In the genomic region with DNA sequence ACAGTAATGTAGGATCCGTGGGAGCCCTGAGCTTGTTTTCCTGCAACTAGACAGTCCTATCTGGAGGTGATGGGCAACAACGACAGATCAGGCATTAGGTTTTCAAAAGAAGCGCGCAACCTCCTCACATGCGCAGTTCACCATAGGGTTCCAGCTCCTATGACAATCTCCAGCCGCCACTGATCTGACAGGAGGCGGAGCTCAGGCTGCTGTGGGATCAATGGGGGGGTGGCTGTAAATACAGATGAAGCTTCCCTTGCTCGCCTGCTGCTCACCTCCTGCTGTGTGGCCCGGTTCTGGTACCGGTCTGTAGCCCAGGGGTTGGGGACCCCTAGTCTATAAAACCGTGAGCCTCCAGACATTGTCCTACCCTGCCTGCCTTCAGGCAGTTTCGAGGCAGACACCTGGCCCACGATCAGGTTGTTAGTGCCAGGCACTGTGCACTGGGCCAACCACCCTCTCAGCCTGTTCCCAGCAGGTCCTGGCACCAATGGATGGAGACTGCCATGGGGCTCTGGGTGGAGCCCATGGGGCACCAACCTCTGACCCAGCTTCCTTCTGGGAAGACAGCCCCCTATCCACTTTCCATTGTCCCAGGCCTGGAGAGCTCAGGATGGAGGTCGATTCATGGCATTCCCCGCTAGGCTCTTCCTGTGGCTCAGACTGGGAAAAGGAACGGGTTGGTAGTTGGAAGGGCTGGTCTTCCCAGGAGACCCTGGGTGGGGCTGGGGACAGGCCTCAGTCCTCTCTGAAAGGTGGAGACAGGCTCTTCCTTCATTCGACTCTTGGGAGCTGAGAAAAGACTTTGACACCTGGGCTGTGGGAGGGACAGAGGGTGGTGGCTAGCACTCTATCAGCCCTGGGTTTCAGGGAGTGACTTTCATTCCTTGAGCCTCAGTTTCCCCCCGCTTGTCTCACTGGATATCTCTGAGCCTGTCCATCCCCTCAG, we compare ENCODE assay signal across 1 cellular context.
TF ChIP-seq lines count a peak whose summit lies in the region.

No MANE protein-coding gene starts in this region.

TF ChIP-seq in K562, 482 proteins besides CTCF, POLR2A, EP300 and RAD21 (continued from another document and continues in another):
- TF ChIP-seq, protein P1, sequence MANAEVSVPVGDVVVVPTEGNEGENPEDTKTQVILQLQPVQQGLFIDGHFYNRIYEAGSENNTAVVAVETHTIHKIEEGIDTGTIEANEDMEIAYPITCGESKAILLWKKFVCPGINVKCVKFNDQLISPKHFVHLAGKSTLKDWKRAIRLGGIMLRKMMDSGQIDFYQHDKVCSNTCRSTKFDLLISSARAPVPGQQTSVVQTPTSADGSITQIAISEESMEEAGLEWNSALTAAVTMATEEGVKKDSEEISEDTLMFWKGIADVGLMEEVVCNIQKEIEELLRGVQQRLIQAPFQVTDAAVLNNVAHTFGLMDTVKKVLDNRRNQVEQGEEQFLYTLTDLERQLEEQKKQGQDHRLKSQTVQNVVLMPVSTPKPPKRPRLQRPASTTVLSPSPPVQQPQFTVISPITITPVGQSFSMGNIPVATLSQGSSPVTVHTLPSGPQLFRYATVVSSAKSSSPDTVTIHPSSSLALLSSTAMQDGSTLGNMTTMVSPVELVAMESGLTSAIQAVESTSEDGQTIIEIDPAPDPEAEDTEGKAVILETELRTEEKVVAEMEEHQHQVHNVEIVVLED (CRISPR knock-in tag; IDR thresholded peaks at IDR 0.05) = no peak
- TF ChIP-seq ZBTB7A (IDR thresholded peaks at IDR 0.05; ENCODE audit: borderline replicate concordance, control insufficient read depth, low read depth, low read length) (no peak), CREB1 (IDR thresholded peaks at IDR 0.05) (0 out of 2 replicates have a peak, but pooled peaks have one; percentile 17), CREB1 (CRISPR knock-in tag; IDR thresholded peaks at IDR 0.05) (peak; percentile 32; the same call in 1 of the 2 replicates), GTF2A2 (tag; IDR thresholded peaks at IDR 0.05) (no peak), SAP30 (IDR thresholded peaks at IDR 0.05; ENCODE audit: borderline replicate concordance, insufficient read depth, low read depth, low read length, poor library complexity, severe bottlenecking) (peak; percentile 71), ZFP30 (CRISPR knock-in tag; IDR thresholded peaks at IDR 0.05; ENCODE audit: borderline replicate concordance) (no peak), EZH2 (IDR thresholded peaks at IDR 0.05; ENCODE audit: borderline replicate concordance, low read depth, low read length) (no peak), TFAP4 (CRISPR knock-in tag; IDR thresholded peaks at IDR 0.05; ENCODE audit: borderline replicate concordance) (peak; percentile 7; the same call in 1 of the 2 replicates), CEBPZ (IDR thresholded peaks at IDR 0.05; ENCODE audit: borderline replicate concordance, low read depth, low read length) (no peak), CAMTA2 (CRISPR knock-in tag; conservative IDR thresholded peaks at IDR 0.05) (no peak), CXXC5 (CRISPR knock-in tag; IDR thresholded peaks at IDR 0.05) (no peak; the same call in 1 of the 2 replicates), TBP (optimal IDR thresholded peaks at IDR 0.05; ENCODE audit: low read depth, low read length) (no peak), SPI1 (IDR thresholded peaks at IDR 0.05; ENCODE audit: borderline replicate concordance, low read depth, low read length) (no peak), PHB (CRISPR knock-in tag; IDR thresholded peaks at IDR 0.05) (no peak), MAFF (IDR thresholded peaks at IDR 0.05; ENCODE audit: low read length) (no peak), HDAC8 (tag; IDR thresholded peaks at IDR 0.05) (no peak), MEIS2 (IDR thresholded peaks at IDR 0.05; ENCODE audit: partially characterized antibody) (peak; percentile 87), PTTG1 (tag; IDR thresholded peaks at IDR 0.05; ENCODE audit: low read depth) (no peak), ZNF143 (CRISPR knock-in tag; IDR thresholded peaks at IDR 0.05) (no peak), PRMT5 (CRISPR knock-in tag; IDR thresholded peaks at IDR 0.05) (no peak), ESRRB (CRISPR knock-in tag; IDR thresholded peaks at IDR 0.05; ENCODE audit: borderline replicate concordance) (no peak), SUPT5H (IDR thresholded peaks at IDR 0.05) (peak; percentile 38; the same call in 1 of the 2 replicates), ZNF583 (CRISPR knock-in tag; IDR thresholded peaks at IDR 0.05) (no peak), KDM2B (CRISPR knock-in tag; IDR thresholded peaks at IDR 0.05) (no peak), PHTF2 (CRISPR knock-in tag; IDR thresholded peaks at IDR 0.05) (no peak)
- TF ChIP-seq, protein P2, sequence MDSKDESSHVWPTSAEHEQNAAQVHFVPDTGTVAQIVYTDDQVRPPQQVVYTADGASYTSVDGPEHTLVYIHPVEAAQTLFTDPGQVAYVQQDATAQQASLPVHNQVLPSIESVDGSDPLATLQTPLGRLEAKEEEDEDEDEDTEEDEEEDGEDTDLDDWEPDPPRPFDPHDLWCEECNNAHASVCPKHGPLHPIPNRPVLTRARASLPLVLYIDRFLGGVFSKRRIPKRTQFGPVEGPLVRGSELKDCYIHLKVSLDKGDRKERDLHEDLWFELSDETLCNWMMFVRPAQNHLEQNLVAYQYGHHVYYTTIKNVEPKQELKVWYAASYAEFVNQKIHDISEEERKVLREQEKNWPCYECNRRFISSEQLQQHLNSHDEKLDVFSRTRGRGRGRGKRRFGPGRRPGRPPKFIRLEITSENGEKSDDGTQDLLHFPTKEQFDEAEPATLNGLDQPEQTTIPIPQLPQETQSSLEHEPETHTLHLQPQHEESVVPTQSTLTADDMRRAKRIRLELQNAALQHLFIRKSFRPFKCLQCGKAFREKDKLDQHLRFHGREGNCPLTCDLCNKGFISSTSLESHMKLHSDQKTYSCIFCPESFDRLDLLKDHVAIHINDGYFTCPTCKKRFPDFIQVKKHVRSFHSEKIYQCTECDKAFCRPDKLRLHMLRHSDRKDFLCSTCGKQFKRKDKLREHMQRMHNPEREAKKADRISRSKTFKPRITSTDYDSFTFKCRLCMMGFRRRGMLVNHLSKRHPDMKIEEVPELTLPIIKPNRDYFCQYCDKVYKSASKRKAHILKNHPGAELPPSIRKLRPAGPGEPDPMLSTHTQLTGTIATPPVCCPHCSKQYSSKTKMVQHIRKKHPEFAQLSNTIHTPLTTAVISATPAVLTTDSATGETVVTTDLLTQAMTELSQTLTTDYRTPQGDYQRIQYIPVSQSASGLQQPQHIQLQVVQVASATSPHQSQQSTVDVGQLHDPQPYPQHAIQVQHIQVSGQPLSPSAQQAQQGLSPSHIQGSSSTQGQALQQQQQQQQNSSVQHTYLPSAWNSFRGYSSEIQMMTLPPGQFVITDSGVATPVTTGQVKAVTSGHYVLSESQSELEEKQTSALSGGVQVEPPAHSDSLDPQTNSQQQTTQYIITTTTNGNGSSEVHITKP (IDR thresholded peaks at IDR 0.05; ENCODE audit: partially characterized antibody) = peak; percentile 16
- TF ChIP-seq, protein P3, sequence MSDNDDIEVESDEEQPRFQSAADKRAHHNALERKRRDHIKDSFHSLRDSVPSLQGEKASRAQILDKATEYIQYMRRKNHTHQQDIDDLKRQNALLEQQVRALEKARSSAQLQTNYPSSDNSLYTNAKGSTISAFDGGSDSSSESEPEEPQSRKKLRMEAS (CRISPR knock-in tag; IDR thresholded peaks at IDR 0.05) = no peak
- TF ChIP-seq, protein P4, sequence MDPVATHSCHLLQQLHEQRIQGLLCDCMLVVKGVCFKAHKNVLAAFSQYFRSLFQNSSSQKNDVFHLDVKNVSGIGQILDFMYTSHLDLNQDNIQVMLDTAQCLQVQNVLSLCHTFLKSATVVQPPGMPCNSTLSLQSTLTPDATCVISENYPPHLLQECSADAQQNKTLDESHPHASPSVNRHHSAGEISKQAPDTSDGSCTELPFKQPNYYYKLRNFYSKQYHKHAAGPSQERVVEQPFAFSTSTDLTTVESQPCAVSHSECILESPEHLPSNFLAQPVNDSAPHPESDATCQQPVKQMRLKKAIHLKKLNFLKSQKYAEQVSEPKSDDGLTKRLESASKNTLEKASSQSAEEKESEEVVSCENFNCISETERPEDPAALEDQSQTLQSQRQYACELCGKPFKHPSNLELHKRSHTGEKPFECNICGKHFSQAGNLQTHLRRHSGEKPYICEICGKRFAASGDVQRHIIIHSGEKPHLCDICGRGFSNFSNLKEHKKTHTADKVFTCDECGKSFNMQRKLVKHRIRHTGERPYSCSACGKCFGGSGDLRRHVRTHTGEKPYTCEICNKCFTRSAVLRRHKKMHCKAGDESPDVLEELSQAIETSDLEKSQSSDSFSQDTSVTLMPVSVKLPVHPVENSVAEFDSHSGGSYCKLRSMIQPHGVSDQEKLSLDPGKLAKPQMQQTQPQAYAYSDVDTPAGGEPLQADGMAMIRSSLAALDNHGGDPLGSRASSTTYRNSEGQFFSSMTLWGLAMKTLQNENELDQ (CRISPR knock-in tag; IDR thresholded peaks at IDR 0.05; ENCODE audit: borderline replicate concordance) = no peak
- TF ChIP-seq, protein P5, sequence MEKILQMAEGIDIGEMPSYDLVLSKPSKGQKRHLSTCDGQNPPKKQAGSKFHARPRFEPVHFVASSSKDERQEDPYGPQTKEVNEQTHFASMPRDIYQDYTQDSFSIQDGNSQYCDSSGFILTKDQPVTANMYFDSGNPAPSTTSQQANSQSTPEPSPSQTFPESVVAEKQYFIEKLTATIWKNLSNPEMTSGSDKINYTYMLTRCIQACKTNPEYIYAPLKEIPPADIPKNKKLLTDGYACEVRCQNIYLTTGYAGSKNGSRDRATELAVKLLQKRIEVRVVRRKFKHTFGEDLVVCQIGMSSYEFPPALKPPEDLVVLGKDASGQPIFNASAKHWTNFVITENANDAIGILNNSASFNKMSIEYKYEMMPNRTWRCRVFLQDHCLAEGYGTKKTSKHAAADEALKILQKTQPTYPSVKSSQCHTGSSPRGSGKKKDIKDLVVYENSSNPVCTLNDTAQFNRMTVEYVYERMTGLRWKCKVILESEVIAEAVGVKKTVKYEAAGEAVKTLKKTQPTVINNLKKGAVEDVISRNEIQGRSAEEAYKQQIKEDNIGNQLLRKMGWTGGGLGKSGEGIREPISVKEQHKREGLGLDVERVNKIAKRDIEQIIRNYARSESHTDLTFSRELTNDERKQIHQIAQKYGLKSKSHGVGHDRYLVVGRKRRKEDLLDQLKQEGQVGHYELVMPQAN (IDR thresholded peaks at IDR 0.05; ENCODE audit: borderline replicate concordance) = peak; percentile 34; the same call in 1 of the 2 replicates
- TF ChIP-seq, protein P6, sequence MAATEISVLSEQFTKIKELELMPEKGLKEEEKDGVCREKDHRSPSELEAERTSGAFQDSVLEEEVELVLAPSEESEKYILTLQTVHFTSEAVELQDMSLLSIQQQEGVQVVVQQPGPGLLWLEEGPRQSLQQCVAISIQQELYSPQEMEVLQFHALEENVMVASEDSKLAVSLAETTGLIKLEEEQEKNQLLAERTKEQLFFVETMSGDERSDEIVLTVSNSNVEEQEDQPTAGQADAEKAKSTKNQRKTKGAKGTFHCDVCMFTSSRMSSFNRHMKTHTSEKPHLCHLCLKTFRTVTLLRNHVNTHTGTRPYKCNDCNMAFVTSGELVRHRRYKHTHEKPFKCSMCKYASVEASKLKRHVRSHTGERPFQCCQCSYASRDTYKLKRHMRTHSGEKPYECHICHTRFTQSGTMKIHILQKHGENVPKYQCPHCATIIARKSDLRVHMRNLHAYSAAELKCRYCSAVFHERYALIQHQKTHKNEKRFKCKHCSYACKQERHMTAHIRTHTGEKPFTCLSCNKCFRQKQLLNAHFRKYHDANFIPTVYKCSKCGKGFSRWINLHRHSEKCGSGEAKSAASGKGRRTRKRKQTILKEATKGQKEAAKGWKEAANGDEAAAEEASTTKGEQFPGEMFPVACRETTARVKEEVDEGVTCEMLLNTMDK (IDR thresholded peaks at IDR 0.05; ENCODE audit: borderline replicate concordance, insufficient read depth, low read depth, low read length, poor library complexity, severe bottlenecking) = no peak
- TF ChIP-seq, protein P7, sequence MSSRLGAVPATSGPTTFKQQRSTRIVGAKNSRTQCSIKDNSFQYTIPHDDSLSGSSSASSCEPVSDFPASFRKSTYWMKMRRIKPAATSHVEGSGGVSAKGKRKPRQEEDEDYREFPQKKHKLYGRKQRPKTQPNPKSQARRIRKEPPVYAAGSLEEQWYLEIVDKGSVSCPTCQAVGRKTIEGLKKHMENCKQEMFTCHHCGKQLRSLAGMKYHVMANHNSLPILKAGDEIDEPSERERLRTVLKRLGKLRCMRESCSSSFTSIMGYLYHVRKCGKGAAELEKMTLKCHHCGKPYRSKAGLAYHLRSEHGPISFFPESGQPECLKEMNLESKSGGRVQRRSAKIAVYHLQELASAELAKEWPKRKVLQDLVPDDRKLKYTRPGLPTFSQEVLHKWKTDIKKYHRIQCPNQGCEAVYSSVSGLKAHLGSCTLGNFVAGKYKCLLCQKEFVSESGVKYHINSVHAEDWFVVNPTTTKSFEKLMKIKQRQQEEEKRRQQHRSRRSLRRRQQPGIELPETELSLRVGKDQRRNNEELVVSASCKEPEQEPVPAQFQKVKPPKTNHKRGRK (tag; IDR thresholded peaks at IDR 0.05) = no peak
- TF ChIP-seq, protein P8, sequence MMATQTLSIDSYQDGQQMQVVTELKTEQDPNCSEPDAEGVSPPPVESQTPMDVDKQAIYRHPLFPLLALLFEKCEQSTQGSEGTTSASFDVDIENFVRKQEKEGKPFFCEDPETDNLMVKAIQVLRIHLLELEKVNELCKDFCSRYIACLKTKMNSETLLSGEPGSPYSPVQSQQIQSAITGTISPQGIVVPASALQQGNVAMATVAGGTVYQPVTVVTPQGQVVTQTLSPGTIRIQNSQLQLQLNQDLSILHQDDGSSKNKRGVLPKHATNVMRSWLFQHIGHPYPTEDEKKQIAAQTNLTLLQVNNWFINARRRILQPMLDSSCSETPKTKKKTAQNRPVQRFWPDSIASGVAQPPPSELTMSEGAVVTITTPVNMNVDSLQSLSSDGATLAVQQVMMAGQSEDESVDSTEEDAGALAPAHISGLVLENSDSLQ (IDR thresholded peaks at IDR 0.05) = peak; percentile 89
